7 cellular contexts compared by ENCODE assay signal in genomic region chr11:77913608-77914306, GRCh38.
DNase-seq lines count a peak whose midpoint lies in the region; ATAC-seq and TF ChIP-seq lines count a peak whose summit lies in the region.
"Not testable (repeated sequence)": the region's sequence is repeated elsewhere in the genome, so short reads cannot be mapped to it uniquely, and the experiment has no call there.

No MANE protein-coding gene starts in this region.

- H3K4me3 Mint-ChIP-seq in activated CD4-positive, alpha-beta T cell treated with anti-CD3 and anti-CD28 coated beads, Interleukin-2, amount 10 ng/mL, durations not matched to agents 7 days and 5 days; mesothelial cell of epicardium: not testable (repeated sequence)

- peak; percentile 64; the same call in 1 of the 2 replicates for ATAC-seq in IMR-90 (ENCODE audit: low read depth)

- not testable (repeated sequence) for H2AFZ ChIP-seq in IMR-90 (replicated peaks; ENCODE audit: low read length, poor library complexity); mammary epithelial cell (ENCODE audit: low read depth, low read length)

- peak overlapping the region; percentile 38 for H3K4me2 ChIP-seq in IMR-90 (ENCODE audit: low read depth, low read length)
- H3K4me2 ChIP-seq in mammary epithelial cell (ENCODE audit: insufficient read depth, low read depth, low read length), result not testable (repeated sequence)

- intact Hi-C loops in IMR-90 (cut with micrococcal nuclease), result loop anchor here (1.0 kb wide), 1 partner anchor 92 kb away; the partner anchor contains the start of gene AAMDC
- intact Hi-C loops in mammary epithelial cell (cut with micrococcal nuclease), result not testable (repeated sequence)

- peaks cover 10% of the 10 kb centered on the region; the same call in 1 of the 2 replicates for H4K20me1 ChIP-seq in IMR-90 (ENCODE audit: insufficient read depth, low read length)
- not testable (repeated sequence) for H4K20me1 ChIP-seq in mammary epithelial cell (ENCODE audit: insufficient read depth, low read length)

- peak overlapping the region; percentile 51 for H2BK5ac ChIP-seq in IMR-90 (ENCODE audit: low read depth, low read length, poor library complexity, severe bottlenecking)

- H3K9me1 ChIP-seq in IMR-90 (ENCODE audit: insufficient read depth, low read length), result peaks cover 14% of the 10 kb centered on the region; the same call in 1 of the 2 replicates

- peaks cover 18% of the 10 kb centered on the region for H3K4me1 ChIP-seq in IMR-90 (ENCODE audit: control insufficient read depth, insufficient read depth, low read length)
- peaks cover 11% of the 10 kb centered on the region for H3K4me1 ChIP-seq in mammary epithelial cell (ENCODE audit: insufficient read depth, low read length)

- not testable (repeated sequence) for TF ChIP-seq POLR2A in IMR-90 (IDR thresholded peaks at IDR 0.05; ENCODE audit: low read depth, low read length)

- peak overlapping the region; percentile 30 for H2BK120ac ChIP-seq in IMR-90 (ENCODE audit: low read depth, low read length)

- H4K8ac ChIP-seq in IMR-90 (ENCODE audit: low read depth in 2 of 2, low read length in 2 of 2), result peak overlapping the region in 1 of 2 experiments; percentile 4; a peak in 1 of 4 replicates

- H4K91ac ChIP-seq in IMR-90 (ENCODE audit: insufficient read depth, low read depth, low read length), result not testable (repeated sequence)

- H3K9me3 ChIP-seq in IMR-90 (ENCODE audit: control insufficient read depth, insufficient read depth, low read length); mammary epithelial cell (replicated peaks; ENCODE audit: insufficient read depth, low read length): not testable (repeated sequence)

- H3K36me3 Mint-ChIP-seq in activated CD4-positive, alpha-beta T cell treated with anti-CD3 and anti-CD28 coated beads, Interleukin-2, amount 10 ng/mL, durations not matched to agents 7 days and 5 days (ENCODE audit: low read depth), result peaks cover 28% of the 10 kb centered on the region
- not testable (repeated sequence) for H3K36me3 Mint-ChIP-seq in mesothelial cell of epicardium

- not testable (repeated sequence) for H3K36me3 ChIP-seq in IMR-90 (ENCODE audit: control insufficient read depth, insufficient read depth, low read length); mammary epithelial cell (ENCODE audit: insufficient read depth, low read length)

- peak; percentile 32 for DNase-seq in COLO668 (lab: John Stamatoyannopoulos, UW; ENCODE audit: unreplicated experiment)
- DNase-seq in IMR-90, result peak; percentile 24
- peak; percentile 6 for DNase-seq in NCI-H510A treated with DMSO at 0.1 percent for 48 hours (lab: John Stamatoyannopoulos, UW)
- not testable (repeated sequence) for DNase-seq in activated CD4-positive, alpha-beta T cell treated with anti-CD3 and anti-CD28 coated beads, Interleukin-2, amount 10 ng/mL, durations not matched to agents 7 days and 5 days; mesothelial cell of epicardium (ENCODE audit: low spot score in 2 of 2, unreplicated experiment in 2 of 2)
- DNase-seq in mammary epithelial cell, result peak; percentile 8
- DNase-seq in fibroblast of the aortic adventitia (ENCODE audit: low read depth), result peak; percentile 30

- peak overlapping the region; percentile 15; the same call in 1 of the 2 replicates for H4K5ac ChIP-seq in IMR-90 (ENCODE audit: low read depth, low read length)

- CTCF ChIA-PET in IMR-90 (lab: Yijun Ruan, JAX); activated CD4-positive, alpha-beta T cell treated with anti-CD3 and anti-CD28 coated beads, Interleukin-2, amount 10 ng/mL, durations not matched to agents 7 days and 5 days (lab: Charles Lee); mammary epithelial cell (lab: Charles Lee; ENCODE audit: low non-redundant PET): not testable (repeated sequence)

- in situ Hi-C loops in IMR-90 (cut with MboI; ENCODE audit: low sequenced_read_pairs); mammary epithelial cell (cut with MboI; ENCODE audit: low sequenced_read_pairs in 2 of 2): not testable (repeated sequence)

- H3K4me3 ChIP-seq in IMR-90 (ENCODE audit: insufficient read depth, low read depth, low read length); mammary epithelial cell (replicated peaks in 1 of 3; ENCODE audit: insufficient read depth in 1 of 3, low read depth in 2 of 3, low read length in 3 of 3); fibroblast of the aortic adventitia (ENCODE audit: low read depth, low read length): not testable (repeated sequence)

- H3K9ac ChIP-seq in IMR-90 (ENCODE audit: low read depth, low read length); mammary epithelial cell (ENCODE audit: insufficient read depth, low read length): not testable (repeated sequence)

- not testable (repeated sequence) for H3K14ac ChIP-seq in IMR-90 (replicated peaks; ENCODE audit: low read depth, low read length)

- no CpG with 5 or more reads among the region's 4 CpGs for WGBS in IMR-90 (ENCODE audit: extremely low coverage in 2 of 2, insufficient read length in 1 of 2), 2 experiments
- 100% methylated on average over 3 of the region's 4 CpGs for WGBS in mammary epithelial cell (ENCODE audit: low coverage, missing lambda C conversion rate)

- not testable (repeated sequence) for TF ChIP-seq RAD21 in IMR-90 (IDR thresholded peaks at IDR 0.05; ENCODE audit: low read length)

- not testable (repeated sequence) for H3K27me3 Mint-ChIP-seq in activated CD4-positive, alpha-beta T cell treated with anti-CD3 and anti-CD28 coated beads, Interleukin-2, amount 10 ng/mL, durations not matched to agents 7 days and 5 days; mesothelial cell of epicardium (ENCODE audit: low read depth)

- peak overlapping the region; percentile 37; the same call in 1 of the 2 replicates for H2AK5ac ChIP-seq in IMR-90 (ENCODE audit: low read depth, low read length)

- not testable (repeated sequence) for H3K27me3 ChIP-seq in IMR-90 (ENCODE audit: control insufficient read depth, insufficient read depth, low read length); mammary epithelial cell (ENCODE audit: insufficient read depth, low read length)

- not testable (repeated sequence) for H2BK15ac ChIP-seq in IMR-90 (ENCODE audit: low read depth, low read length)

- not testable (repeated sequence) for H3K4me1 Mint-ChIP-seq in activated CD4-positive, alpha-beta T cell treated with anti-CD3 and anti-CD28 coated beads, Interleukin-2, amount 10 ng/mL, durations not matched to agents 7 days and 5 days
- peaks cover 19% of the 10 kb centered on the region for H3K4me1 Mint-ChIP-seq in mesothelial cell of epicardium

- not testable (repeated sequence) for TF ChIP-seq CTCF in IMR-90 (conservative IDR thresholded peaks at IDR 0.05; ENCODE audit: low read depth, low read length); mammary epithelial cell (conservative IDR thresholded peaks at IDR 0.05 in 1 of 2, IDR thresholded peaks at IDR 0.05 in 1 of 2; ENCODE audit: extremely low read depth in 1 of 2, insufficient read depth in 1 of 2, low read depth in 1 of 2, low read length in 2 of 2); fibroblast of the aortic adventitia (IDR thresholded peaks at IDR 0.05; ENCODE audit: insufficient read depth, low read length); mesothelial cell of epicardium (IDR thresholded peaks at IDR 0.05; ENCODE audit: unreplicated experiment)

- peak overlapping the region; percentile 24 for H3K4ac ChIP-seq in IMR-90 (ENCODE audit: low read depth, low read length)

- dilution Hi-C loops in IMR-90 (cut with HindIII; ENCODE audit: low sequenced_read_pairs, unreplicated experiment); mammary epithelial cell (cut with HindIII; ENCODE audit: low sequenced_read_pairs): not testable (repeated sequence)

- H2BK20ac ChIP-seq in IMR-90 (ENCODE audit: low read depth, low read length), result not testable (repeated sequence)

- not testable (repeated sequence) for H3K79me2 ChIP-seq in mammary epithelial cell (ENCODE audit: insufficient read depth, low read length)

- peak overlapping the region; percentile 9 for H3K27ac Mint-ChIP-seq in activated CD4-positive, alpha-beta T cell treated with anti-CD3 and anti-CD28 coated beads, Interleukin-2, amount 10 ng/mL, durations not matched to agents 7 days and 5 days
- peak overlapping the region; percentile 68 for H3K27ac Mint-ChIP-seq in mesothelial cell of epicardium

- H3K27ac ChIP-seq in IMR-90 (ENCODE audit: insufficient read depth, low read length), result peak overlapping the region; percentile 57; the same call in 1 of the 2 replicates
- H3K27ac ChIP-seq in mammary epithelial cell (ENCODE audit: insufficient read depth, low read depth, low read length), result not testable (repeated sequence)

- H3K23ac ChIP-seq in IMR-90 (ENCODE audit: low read depth, low read length), result peak overlapping the region; percentile 4; the same call in 1 of the 2 replicates

- H2AK9ac ChIP-seq in IMR-90 (replicated peaks; ENCODE audit: low read depth, low read length, poor library complexity), result not testable (repeated sequence)

- H3K9me3 Mint-ChIP-seq in activated CD4-positive, alpha-beta T cell treated with anti-CD3 and anti-CD28 coated beads, Interleukin-2, amount 10 ng/mL, durations not matched to agents 7 days and 5 days; mesothelial cell of epicardium: not testable (repeated sequence)

- H3K79me1 ChIP-seq in IMR-90 (ENCODE audit: low read depth in 1 of 2, low read length in 2 of 2), result peaks cover 2 to 12% of the 10 kb centered on the region in 2 experiments; a peak in 3 of 4 replicates

- POLR2A ChIA-PET in IMR-90 (lab: Charles Lee; ENCODE audit: unreplicated experiment), result interaction anchor here (0.5 kb wide), 1 partner anchor 22 kb away, joined by 3 read pairs; no protein-coding TSS in a partner anchor
- POLR2A ChIA-PET in activated CD4-positive, alpha-beta T cell treated with anti-CD3 and anti-CD28 coated beads, Interleukin-2, amount 10 ng/mL, durations not matched to agents 7 days and 5 days (lab: Charles Lee), result not testable (repeated sequence)

- BruUV-seq in IMR-90 (replicated peaks; lab: Mats Ljungman, UMichigan); mammary epithelial cell (replicated peaks; lab: Mats Ljungman, UMichigan): not testable (repeated sequence)

- H3K18ac ChIP-seq in IMR-90 (ENCODE audit: low read depth, low read length), result peak overlapping the region; percentile 27

- not testable (repeated sequence) for H3K56ac ChIP-seq in IMR-90 (ENCODE audit: extremely low read depth, insufficient read depth, low read length)
